In the genomic region with DNA sequence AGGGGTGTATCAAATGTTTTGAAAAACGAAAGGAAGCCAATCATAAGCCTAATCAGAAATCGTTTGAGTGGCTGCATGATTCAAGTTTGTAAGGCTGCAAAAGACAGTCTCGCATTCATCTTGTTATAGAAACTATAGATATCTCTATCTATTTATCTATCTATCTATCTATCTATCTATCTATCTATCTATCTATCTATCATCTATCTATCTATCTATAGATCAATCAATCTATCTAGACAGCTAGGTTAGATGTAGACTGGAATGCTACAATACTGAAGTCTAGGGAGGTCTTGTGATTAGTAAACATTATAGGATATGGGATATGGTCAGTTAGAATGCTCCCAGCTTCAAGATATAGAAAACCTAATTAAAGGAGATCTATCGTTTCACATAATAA, we compare ENCODE assay signal across 29 cellular contexts. TPM values are rescaled to one million over a fixed set of nuclear protein-coding genes. Genes with fewer than 3 reads are reported as not detected.
DNase-seq lines count a peak whose midpoint lies in the region; ATAC-seq, FAIRE-seq and TF ChIP-seq lines count a peak whose summit lies in the region.
"Had no signal": no experiment of that assay in that cellular context is flagged by ENCODE, and none has a peak within 500 bp of the region (broad histone marks: within the 10 kb centered on the region; RNA-seq: fewer than 3 reads in every experiment).

No MANE protein-coding gene starts in this region.

- 27% methylated on average over 4 of the region's 4 CpGs for WGBS in K562 (ENCODE audit: insufficient coverage, low coverage, missing lambda C conversion rate)

- ATAC-seq in K562: no peak
- ATAC-seq: A549; CD8-positive, alpha-beta T cell had no signal

- no peaks in the 10 kb centered on the region for H3K27me3 ChIP-seq in K562 (ENCODE audit: control insufficient read depth in 2 of 2, insufficient read depth in 2 of 2, low read length in 2 of 2)
- H3K27me3 ChIP-seq: BE2C; BLaER1; BLaER1 treated with 17β-estradiol and CSF1 and Interleukin-3, amounts not matched to agents 10 nM and 100 nM had no signal

- TF ChIP-seq POLR2A in K562 (conservative IDR thresholded peaks at IDR 0.05): no peak

- H4K20me1 ChIP-seq in K562 (replicated peaks; ENCODE audit: control insufficient read depth, insufficient read depth, low read length): no peaks in the 10 kb centered on the region
- H4K20me1 ChIP-seq: BLaER1; BLaER1 treated with 17β-estradiol and CSF1 and Interleukin-3, amounts not matched to agents 10 nM and 100 nM had no signal

- no peak for TF ChIP-seq RAD21 in K562 (CRISPR knock-in tag; conservative IDR thresholded peaks at IDR 0.05 in 1 of 2, IDR thresholded peaks at IDR 0.05 in 1 of 2)

- no peak for DNase-seq in K562 (ENCODE audit: extremely low read depth in 1 of 4, low spot score in 3 of 4)
- no peak for DNase-seq in NAMALWA (ENCODE audit: low spot score)
- DNase-seq: 8988T; ACHN; AML-193; BE2C; C1 segment of cervical spinal cord; Caco-2; Calu3; CD4-positive, alpha-beta memory T cell; CD4-positive, alpha-beta T cell; CD4-positive, CD25-positive, alpha-beta regulatory T cell; CD8-positive, alpha-beta memory T cell; CD8-positive, alpha-beta T cell; COR-L47; DMS 273 treated with DMSO at 0.1 percent for 48 hours; DMS153; DMS53; DMS79; DMS79 treated with DMSO at 0.1 percent for 48 hours; DND-41; EL had no signal

- FAIRE-seq in K562 (lab: Jason Lieb, UNC): no peak
- FAIRE-seq: A204.1, A549, D721Med had no signal

- in situ Hi-C loops in K562 (cut with MboI): no loop called here

- H3K36me3 ChIP-seq in K562 (ENCODE audit: control insufficient read depth, insufficient read depth, low read length): no peaks in the 10 kb centered on the region
- H3K36me3 ChIP-seq: BE2C; BLaER1; BLaER1 treated with 17β-estradiol and CSF1 and Interleukin-3, amounts not matched to agents 10 nM and 100 nM had no signal

- BruUV-seq in K562 (replicated peaks; lab: Mats Ljungman, UMichigan): no TSS peak

- TF ChIP-seq CTCF in K562 (IDR thresholded peaks at IDR 0.05 in 2 of 3, conservative IDR thresholded peaks at IDR 0.05 in 1 of 3; ENCODE audit: insufficient read depth in 2 of 3, low read depth in 1 of 3, low read length in 3 of 3): no peak

- POLR2A ChIA-PET in K562 (lab: Yijun Ruan, JAX): interaction anchor here (1.9 kb wide), 1 partner anchor 9 kb away, joined by 4 read pairs; no protein-coding TSS in a partner anchor

- no peaks in the 10 kb centered on the region for H3K4me1 ChIP-seq in K562 (replicated peaks in 1 of 2; ENCODE audit: control insufficient read depth in 2 of 2, insufficient read depth in 2 of 2, low read length in 2 of 2)
- H3K4me1 ChIP-seq: A549; BLaER1; BLaER1 treated with 17β-estradiol and CSF1 and Interleukin-3, amounts not matched to agents 10 nM and 100 nM; Caco-2 had no signal

- H3K27ac ChIP-seq in K562 (ENCODE audit: extremely low read depth, low read depth, low read length): no peak overlapping the region
- H3K27ac ChIP-seq: 22Rv1; A549; BLaER1; BLaER1 treated with 17β-estradiol and CSF1 and Interleukin-3, amounts not matched to agents 10 nM and 100 nM; C4-2B had no signal

- H3K9me1 ChIP-seq in K562 (ENCODE audit: control insufficient read depth, insufficient read depth, low read length): no peaks in the 10 kb centered on the region

- no peak overlapping the region for H3K9ac ChIP-seq in K562 (ENCODE audit: insufficient read depth in 1 of 2, low read depth in 2 of 2, low read length in 2 of 2)
- H3K9ac ChIP-seq: BLaER1; BLaER1 treated with 17β-estradiol and CSF1 and Interleukin-3, amounts not matched to agents 10 nM and 100 nM had no signal

- H2AFZ ChIP-seq in K562 (ENCODE audit: low read depth, low read length): no peak overlapping the region

- H3K4me3 ChIP-seq in K562: no peak overlapping the region
- H3K4me3 ChIP-seq: A549; BLaER1; BLaER1 treated with 17β-estradiol and CSF1 and Interleukin-3, amounts not matched to agents 10 nM and 100 nM had no signal

- TF ChIP-seq EP300 in K562 (IDR thresholded peaks at IDR 0.05; ENCODE audit: low read length): no peak

- H3K79me2 ChIP-seq in K562 (ENCODE audit: control insufficient read depth, insufficient read depth, low read length): no peaks in the 10 kb centered on the region

- H3K4me2 ChIP-seq in K562 (ENCODE audit: insufficient read depth, low read length): no peak overlapping the region
- H3K4me2 ChIP-seq: A549; BLaER1; BLaER1 treated with 17β-estradiol and CSF1 and Interleukin-3, amounts not matched to agents 10 nM and 100 nM had no signal

- H3K9me3 ChIP-seq in K562 (replicated peaks; ENCODE audit: control insufficient read depth, insufficient read depth, low read depth, low read length): 0 out of 2 replicates have a peak, but pooled peaks cover 4% of the 10 kb centered on the region
- H3K9me3 ChIP-seq: BE2C had no signal

- intact Hi-C loops in K562 (cut with micrococcal nuclease): no loop called here

- CTCF ChIA-PET in K562 (lab: Yijun Ruan, JAX; ENCODE audit: low intra/inter-chr PET ratio): no interaction called here

TF ChIP-seq in K562, 482 proteins besides CTCF, POLR2A, EP300 and RAD21:
- TF ChIP-seq DACH1 (IDR thresholded peaks at IDR 0.05; ENCODE audit: partially characterized antibody): peak; percentile 93
- peak; percentile 68; the same call in 1 of the 2 replicates for TF ChIP-seq GATAD2B (IDR thresholded peaks at IDR 0.05; ENCODE audit: borderline replicate concordance)
- TF ChIP-seq, protein P1, sequence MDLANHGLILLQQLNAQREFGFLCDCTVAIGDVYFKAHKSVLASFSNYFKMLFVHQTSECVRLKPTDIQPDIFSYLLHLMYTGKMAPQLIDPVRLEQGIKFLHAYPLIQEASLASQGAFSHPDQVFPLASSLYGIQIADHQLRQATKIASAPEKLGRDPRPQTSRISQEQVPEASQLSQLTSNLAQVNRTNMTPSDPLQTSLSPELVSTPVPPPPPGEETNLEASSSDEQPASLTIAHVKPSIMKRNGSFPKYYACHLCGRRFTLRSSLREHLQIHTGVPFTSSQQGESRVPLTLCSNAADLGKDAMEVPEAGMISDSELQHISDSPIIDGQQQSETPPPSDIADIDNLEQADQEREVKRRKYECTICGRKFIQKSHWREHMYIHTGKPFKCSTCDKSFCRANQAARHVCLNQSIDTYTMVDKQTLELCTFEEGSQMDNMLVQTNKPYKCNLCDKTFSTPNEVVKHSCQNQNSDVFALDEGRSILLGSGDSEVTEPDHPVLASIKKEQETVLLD (IDR thresholded peaks at IDR 0.05): peak; percentile 30; the same call in 1 of the 2 replicates
- no peak for TF ChIP-seq EZH2 (IDR thresholded peaks at IDR 0.05; ENCODE audit: borderline replicate concordance, low read depth, low read length)

RNA-seq across cellular contexts. Expression of a gene that starts 52.2 kb away (rescaled TPM):
- total RNA-seq in K562 (2011; cell fraction: chromatin; rRNA removed; ENCODE audit: low replicate concordance): 25.9 and 32.5 TPM in 2 replicates
- total RNA-seq in K562 (2011; cell fraction: nucleolus; rRNA removed): 9.2 and 10.9 TPM in 2 replicates
- 21.7 and 32.1 TPM in 2 replicates for total RNA-seq in K562 (2011; cell fraction: nucleoplasm; rRNA removed)
- total RNA-seq in K562 (2014; rRNA removed) (4.3 and 4.5 TPM in 2 replicates), K562 (2014; rRNA removed; fragmentation: Illumina TruSeq; extraction: Trizol) (8.0 and 9.9 TPM in 2 replicates), K562 (2015; rRNA removed; fragmentation: Illumina TruSeq; extraction: Trizol) (4.9 and 6.4 TPM in 2 replicates), K562 (2021) (28.6 and 29.5 TPM in 2 replicates)
- polyA plus RNA-seq in K562 (2011; rRNA removed) (9.0 and 27.0 TPM in 2 replicates), K562 (2014; fragmentation: Illumina TruSeq; extraction: Trizol) (7.5 and 12.8 TPM in 2 replicates), K562 (2014; fragmentation: Nextera tagmentation; extraction: Ambion mirVana) (1 to 10 TPM; 3.7 to 4.3 TPM), K562 (2014; rRNA removed) (7.1 and 7.4 TPM in 2 replicates)
- polyA plus RNA-seq in K562 (2011; cell fraction: cytosol; rRNA removed): 7.9 and 16.8 TPM in 2 replicates
- polyA plus RNA-seq in K562 (2011; cell fraction: nucleus; rRNA removed): 10.7 and 29.8 TPM in 2 replicates
- polyA plus RNA-seq in K562 (2012): 15.3 and 42.8 TPM in 2 replicates
- 17.2 and 33.9 TPM in 2 replicates for polyA minus RNA-seq in K562 (2011; rRNA and poly(A)+ RNA removed)
- 13.6 and 28.9 TPM in 2 replicates for polyA minus RNA-seq in K562 (2011; cell fraction: cytosol; rRNA and poly(A)+ RNA removed)
- polyA minus RNA-seq in K562 (2011; cell fraction: nucleus; rRNA and poly(A)+ RNA removed): 11.0 and 40.8 TPM in 2 replicates
